ENCODE assay signal across 17 cellular contexts in genomic region chr1:55612988-55613387, GRCh38.
"Had no signal": no experiment of that assay in that cellular context is flagged by ENCODE, and none has a peak within 500 bp of the region (broad histone marks: within the 10 kb centered on the region; RNA-seq: fewer than 3 reads in every experiment).

No MANE protein-coding gene starts in this region.

- H3K9me3 ChIP-seq: gastroesophageal sphincter, neutrophil, thyroid gland had no signal

- H3K27ac ChIP-seq: body of pancreas, coronary artery, gastroesophageal sphincter, neutrophil, thyroid gland had no signal

- FAIRE-seq: endothelial cell of umbilical vein had no signal

- H3K36me3 ChIP-seq: gastroesophageal sphincter, neutrophil, thyroid gland had no signal

- H3K4me3 Mint-ChIP-seq: activated naive CD4-positive, alpha-beta T cell treated with anti-CD3 and anti-CD28 coated beads for 36 hours; naive thymus-derived CD8-positive, alpha-beta T cell; stimulated activated effector memory CD8-positive, alpha-beta T cell treated with anti-CD3 and anti-CD28 coated beads, Interleukin-12 subunit alpha, Interleukin-12 subunit beta, amount 100 ng/mL, for 72 hours had no signal

- H3K27me3 ChIP-seq: body of pancreas, gastroesophageal sphincter, neutrophil, thyroid gland had no signal

- H3K36me3 Mint-ChIP-seq: naive thymus-derived CD8-positive, alpha-beta T cell; stimulated activated effector memory CD8-positive, alpha-beta T cell treated with anti-CD3 and anti-CD28 coated beads, Interleukin-12 subunit alpha, Interleukin-12 subunit beta, amount 100 ng/mL, for 72 hours had no signal

- H3K27ac Mint-ChIP-seq: activated naive CD4-positive, alpha-beta T cell treated with anti-CD3 and anti-CD28 coated beads for 36 hours; activated T-helper 2 cell treated with anti-CD3 and anti-CD28 coated beads, Interferon-gamma antibody, Interleukin-2, Interleukin-4, amounts not matched to agents 10 μg/mL and 5 μg/mL and 100 μg/mL, durations not matched to agents 14 hours and 24 hours and 36 hours; naive thymus-derived CD8-positive, alpha-beta T cell; stimulated activated effector memory CD8-positive, alpha-beta T cell treated with anti-CD3 and anti-CD28 coated beads, Interleukin-12 subunit alpha, Interleukin-12 subunit beta, amount 100 ng/mL, for 72 hours had no signal

- H3K4me3 ChIP-seq: body of pancreas, coronary artery, gastroesophageal sphincter, thyroid gland had no signal

- H3K4me1 ChIP-seq: body of pancreas, gastroesophageal sphincter had no signal

- H3K9me3 Mint-ChIP-seq: activated naive CD4-positive, alpha-beta T cell treated with anti-CD3 and anti-CD28 coated beads for 36 hours; stimulated activated effector memory CD8-positive, alpha-beta T cell treated with anti-CD3 and anti-CD28 coated beads, Interleukin-12 subunit alpha, Interleukin-12 subunit beta, amount 100 ng/mL, for 72 hours had no signal

- DNase-seq: activated CD4-positive, alpha-beta T cell treated with anti-CD3 and anti-CD28 coated beads for 1 hour; activated CD4-positive, alpha-beta T cell treated with anti-CD3 and anti-CD28 coated beads, Interleukin-2, amount 50 U/mL, for 48 hours; activated naive CD4-positive, alpha-beta T cell treated with anti-CD3 and anti-CD28 coated beads for 36 hours; body of pancreas; central memory CD4-positive, alpha-beta T cell; effector CD4-positive, alpha-beta T cell; islet precursor cell; naive thymus-derived CD8-positive, alpha-beta T cell; T-helper 1 cell; T1000; thyroid gland had no signal

- H3K4me1 Mint-ChIP-seq: naive thymus-derived CD8-positive, alpha-beta T cell; stimulated activated effector memory CD8-positive, alpha-beta T cell treated with anti-CD3 and anti-CD28 coated beads, Interleukin-12 subunit alpha, Interleukin-12 subunit beta, amount 100 ng/mL, for 72 hours had no signal
